In genomic region chr9:137620581-137620980, GRCh38 we compare ENCODE assay signal across 13 cellular contexts. TPM values are rescaled to one million over a fixed set of nuclear protein-coding genes. Genes with fewer than 3 reads are reported as not detected.
DNase-seq lines count a peak whose midpoint lies in the region; FAIRE-seq and TF ChIP-seq lines count a peak whose summit lies in the region.
"Had no signal": no experiment of that assay in that cellular context is flagged by ENCODE, and none has a peak within 500 bp of the region (broad histone marks: within the 10 kb centered on the region; RNA-seq: fewer than 3 reads in every experiment).

No MANE protein-coding gene starts in this region.

- H3K4me1 Mint-ChIP-seq in T-helper 2 cell treated with Interferon-gamma antibody and Interleukin-4, amounts not matched to agents 5 μg/mL and 100 μg/mL, for 36 hours (ENCODE audit: low read depth), result peaks cover 35% of the 10 kb centered on the region

- H3K4me3 ChIP-seq in endothelial cell of umbilical vein (replicated peaks in 1 of 3; ENCODE audit: insufficient read depth in 1 of 3, low read depth in 1 of 3, low read length in 3 of 3), result no peak overlapping the region
- H3K4me3 ChIP-seq in skeletal muscle satellite cell (ENCODE audit: low read length), result peak overlapping the region; percentile 74

- peak overlapping the region; percentile 14 for H3K4me3 Mint-ChIP-seq in T-helper 2 cell treated with Interferon-gamma antibody and Interleukin-4, amounts not matched to agents 5 μg/mL and 100 μg/mL, for 36 hours

- dilution Hi-C loops in endothelial cell of umbilical vein (cut with MboI; ENCODE audit: extremely low pct_ligation_motif_present, low sequenced_read_pairs), result no loop called here

- CTCF ChIA-PET in RWPE1 (lab: Yijun Ruan, JAX) (interaction anchor here (0.6 to 1.1 kb wide), 4 partner anchors 32 to 318 kb away, joined by 3 read pairs; no protein-coding TSS in a partner anchor), endothelial cell of umbilical vein (lab: Charles Lee) (interaction anchor here (0.6 to 1.0 kb wide), 2 partner anchors 43 to 45 kb away, joined by 3 read pairs; no protein-coding TSS in a partner anchor)

- no peaks in the 10 kb centered on the region for H4K20me1 ChIP-seq in endothelial cell of umbilical vein (replicated peaks; ENCODE audit: control insufficient read depth, extremely low read depth, insufficient read depth, low read length)

- H3K9me3 Mint-ChIP-seq in T-helper 2 cell treated with Interferon-gamma antibody and Interleukin-4, amounts not matched to agents 5 μg/mL and 100 μg/mL, for 36 hours, result no peaks in the 10 kb centered on the region

- H3K4me2 ChIP-seq in endothelial cell of umbilical vein (ENCODE audit: insufficient read depth, low read length) (no peak overlapping the region), skeletal muscle satellite cell (ENCODE audit: low read length) (peak overlapping the region; percentile 81)

- no peak for TF ChIP-seq CTCF in RWPE1 (conservative IDR thresholded peaks at IDR 0.05; ENCODE audit: low read depth)
- no peak for TF ChIP-seq CTCF in endothelial cell of umbilical vein (IDR thresholded peaks at IDR 0.05; ENCODE audit: extremely low read depth in 1 of 2, insufficient read depth in 1 of 2, low read depth in 1 of 2, low read length in 2 of 2)

- BruUV-seq in endothelial cell of umbilical vein (replicated peaks; lab: Mats Ljungman, UMichigan), result TSS peak; percentile 28

- peaks cover 22% of the 10 kb centered on the region for H3K4me1 ChIP-seq in endothelial cell of umbilical vein (ENCODE audit: control insufficient read depth, extremely low read depth, insufficient read depth, low read length)
- H3K4me1 ChIP-seq in skeletal muscle satellite cell (ENCODE audit: control insufficient read depth, insufficient read depth, low read length), result peaks cover 20% of the 10 kb centered on the region

- H3K27me3 ChIP-seq in endothelial cell of umbilical vein (ENCODE audit: control insufficient read depth in 2 of 2, insufficient read depth in 2 of 2, low read length in 2 of 2) (no peaks in the 10 kb centered on the region), skeletal muscle satellite cell (ENCODE audit: control insufficient read depth, insufficient read depth, low read length) (no peaks in the 10 kb centered on the region)
- H3K27me3 ChIP-seq: testis had no signal

- no peak for TF ChIP-seq POLR2A in endothelial cell of umbilical vein (IDR thresholded peaks at IDR 0.05; ENCODE audit: low read depth, low read length)

- H2AFZ ChIP-seq in endothelial cell of umbilical vein (ENCODE audit: low read depth, low read length), result no peak overlapping the region

- no peak for DNase-seq in T-helper 2 cell treated with Interferon-gamma antibody and Interleukin-4, amounts not matched to agents 5 μg/mL and 100 μg/mL, for 36 hours (ENCODE audit: low spot score)
- no peak for DNase-seq in T-helper 2 cell
- no peak for DNase-seq in RWPE1 (ENCODE audit: low spot score)
- no peak for DNase-seq in endothelial cell of umbilical vein (ENCODE audit: low read depth, low spot score)
- no peak for DNase-seq in NCI-H2029 (lab: John Stamatoyannopoulos, UW)
- DNase-seq in GM03348 (ENCODE audit: low spot score), result no peak
- no peak for DNase-seq in HT-29 (ENCODE audit: low spot score)
- DNase-seq: activated CD8-positive, alpha-beta memory T cell treated with anti-CD3 and anti-CD28 coated beads, Interleukin-2, amount 50 U/mL, for 4 hours; left cardiac atrium; NCI-H1694; testis had no signal

- no peak overlapping the region for H3K27ac Mint-ChIP-seq in T-helper 2 cell treated with Interferon-gamma antibody and Interleukin-4, amounts not matched to agents 5 μg/mL and 100 μg/mL, for 36 hours

- no peaks in the 10 kb centered on the region for H3K9me1 ChIP-seq in endothelial cell of umbilical vein (replicated peaks; ENCODE audit: control insufficient read depth, extremely low read depth, insufficient read depth, low read length)

- H3K9me3 ChIP-seq in endothelial cell of umbilical vein (replicated peaks; ENCODE audit: control insufficient read depth, insufficient read depth, low read length), result no peaks in the 10 kb centered on the region
- H3K9me3 ChIP-seq in skeletal muscle satellite cell (replicated peaks; ENCODE audit: low read length), result no peaks in the 10 kb centered on the region
- H3K9me3 ChIP-seq: testis had no signal

- H3K36me3 ChIP-seq in endothelial cell of umbilical vein (ENCODE audit: control insufficient read depth in 2 of 2, extremely low read depth in 1 of 2, insufficient read depth in 2 of 2, low read length in 2 of 2), result peaks cover 0 to 3% of the 10 kb centered on the region in 2 experiments
- peaks cover 14% of the 10 kb centered on the region for H3K36me3 ChIP-seq in skeletal muscle satellite cell (ENCODE audit: insufficient read depth, low read length)

- intact Hi-C loops in endothelial cell of umbilical vein (cut with micrococcal nuclease), result loop anchor here (5.0 kb wide), 1 partner anchor 52 kb away; no protein-coding TSS in a partner anchor

- H3K27ac ChIP-seq in RWPE1 (peak overlapping the region; percentile 55), endothelial cell of umbilical vein (ENCODE audit: insufficient read depth, low read depth, low read length) (no peak overlapping the region)

- no peaks in the 10 kb centered on the region for H3K27me3 Mint-ChIP-seq in T-helper 2 cell treated with Interferon-gamma antibody and Interleukin-4, amounts not matched to agents 5 μg/mL and 100 μg/mL, for 36 hours (ENCODE audit: low read depth)

- FAIRE-seq in endothelial cell of umbilical vein (lab: Jason Lieb, UNC), result no peak
- FAIRE-seq: A204.1 had no signal

- peaks cover 19% of the 10 kb centered on the region for H3K36me3 Mint-ChIP-seq in T-helper 2 cell treated with Interferon-gamma antibody and Interleukin-4, amounts not matched to agents 5 μg/mL and 100 μg/mL, for 36 hours (ENCODE audit: low read depth)

- H3K9ac ChIP-seq in endothelial cell of umbilical vein (replicated peaks; ENCODE audit: extremely low read depth, insufficient read depth, low read length) (no peak overlapping the region), skeletal muscle satellite cell (ENCODE audit: low read depth, low read length) (no peak overlapping the region)

- H3K79me2 ChIP-seq in endothelial cell of umbilical vein (ENCODE audit: control insufficient read depth, insufficient read depth, low read length), result peaks cover 78% of the 10 kb centered on the region

- POLR2A ChIA-PET in RWPE1 (lab: Yijun Ruan, JAX; ENCODE audit: low non-redundant PET), result interaction anchor here (2.5 kb wide), 1 partner anchor 15 kb away, joined by 10 read pairs; the partner anchor contains the start of gene ARRDC1
- POLR2A ChIA-PET in endothelial cell of umbilical vein (lab: Charles Lee), result no interaction called here

TF ChIP-seq in endothelial cell of umbilical vein, 7 proteins besides CTCF, POLR2A, EP300 and RAD21 (continues in another document):
- TF ChIP-seq EZH2 (IDR thresholded peaks at IDR 0.05; ENCODE audit: borderline replicate concordance, low read depth, low read length, severe bottlenecking) (no peak), GATA2 (IDR thresholded peaks at IDR 0.05; ENCODE audit: insufficient read depth, insufficient read length, low read depth, low read length) (no peak)

RNA-seq across cellular contexts. Expression of gene EHMT1, which starts 1.8 kb away (rescaled TPM):
- total RNA-seq in endothelial cell of umbilical vein, result 103 and 104 TPM in 2 replicates
- polyA plus RNA-seq in endothelial cell of umbilical vein, result 48.2 and 56.1 TPM in 2 replicates
- 37.3 and 47.0 TPM in 2 replicates for polyA plus RNA-seq in endothelial cell of umbilical vein (2011; cell fraction: cytosol; rRNA removed)
- 120 and 133 TPM in 2 replicates for polyA plus RNA-seq in endothelial cell of umbilical vein (2011; cell fraction: nucleus; rRNA removed)
- polyA plus RNA-seq in endothelial cell of umbilical vein (2012), result 45.3 and 50.9 TPM in 2 replicates
- polyA minus RNA-seq in endothelial cell of umbilical vein, result 88.5 and 92.5 TPM in 2 replicates
- polyA minus RNA-seq in endothelial cell of umbilical vein (2011; cell fraction: cytosol; rRNA and poly(A)+ RNA removed), result 114 TPM
- polyA minus RNA-seq in endothelial cell of umbilical vein (2011; cell fraction: nucleus; rRNA and poly(A)+ RNA removed), result 77.5 and 108 TPM in 2 replicates
- 31.0 and 35.7 TPM in 2 replicates for total RNA-seq in skeletal muscle satellite cell (2012; rRNA removed)
- 76.1 and 85.4 TPM in 2 replicates for total RNA-seq in HT-29 (2014; rRNA removed; shearing (Covaris generic))

RNA-seq across cellular contexts. Expression of gene ARRDC1, which starts 15.1 kb away (rescaled TPM):
- total RNA-seq in endothelial cell of umbilical vein, result 21.5 and 22.5 TPM in 2 replicates
- 51.0 and 64.3 TPM in 2 replicates for polyA plus RNA-seq in endothelial cell of umbilical vein
- polyA plus RNA-seq in endothelial cell of umbilical vein (2011; cell fraction: cytosol; rRNA removed), result 22.6 and 30.4 TPM in 2 replicates
- 130 and 153 TPM in 2 replicates for polyA plus RNA-seq in endothelial cell of umbilical vein (2011; cell fraction: nucleus; rRNA removed)
- 20.9 and 28.6 TPM in 2 replicates for polyA plus RNA-seq in endothelial cell of umbilical vein (2012)
- 24.6 and 25.7 TPM in 2 replicates for polyA minus RNA-seq in endothelial cell of umbilical vein
- polyA minus RNA-seq in endothelial cell of umbilical vein (2011; cell fraction: cytosol; rRNA and poly(A)+ RNA removed), result 48.2 TPM
- polyA minus RNA-seq in endothelial cell of umbilical vein (2011; cell fraction: nucleus; rRNA and poly(A)+ RNA removed), result 35.8 and 48.0 TPM in 2 replicates
- total RNA-seq in skeletal muscle satellite cell (2012; rRNA removed), result 13.9 and 19.2 TPM in 2 replicates
- 189 and 203 TPM in 2 replicates for total RNA-seq in HT-29 (2014; rRNA removed; shearing (Covaris generic))

RNA-seq across cellular contexts. Expression of gene ZMYND19, which starts 30.3 kb away (rescaled TPM):
- 32.6 and 35.4 TPM in 2 replicates for total RNA-seq in endothelial cell of umbilical vein
- polyA plus RNA-seq in endothelial cell of umbilical vein, result 22.3 and 22.8 TPM in 2 replicates
- 19.3 and 21.9 TPM in 2 replicates for polyA plus RNA-seq in endothelial cell of umbilical vein (2011; cell fraction: cytosol; rRNA removed)
- polyA plus RNA-seq in endothelial cell of umbilical vein (2011; cell fraction: nucleus; rRNA removed), result 42.1 and 43.3 TPM in 2 replicates
- polyA plus RNA-seq in endothelial cell of umbilical vein (2012), result 21.3 and 23.6 TPM in 2 replicates
- 8.6 and 10.9 TPM in 2 replicates for polyA minus RNA-seq in endothelial cell of umbilical vein
- polyA minus RNA-seq in endothelial cell of umbilical vein (2011; cell fraction: cytosol; rRNA and poly(A)+ RNA removed), result 42.3 TPM
- polyA minus RNA-seq in endothelial cell of umbilical vein (2011; cell fraction: nucleus; rRNA and poly(A)+ RNA removed), result 10.8 and 12.6 TPM in 2 replicates
- 18.5 and 23.6 TPM in 2 replicates for total RNA-seq in skeletal muscle satellite cell (2012; rRNA removed)
- total RNA-seq in HT-29 (2014; rRNA removed; shearing (Covaris generic)), result 75.9 and 78.4 TPM in 2 replicates

RNA-seq across cellular contexts. Expression of gene DPH7, which starts 41.9 kb away (rescaled TPM):
- 43.2 TPM in 2 replicates for total RNA-seq in endothelial cell of umbilical vein
- polyA plus RNA-seq in endothelial cell of umbilical vein, result 40.8 and 41.8 TPM in 2 replicates
- 29.5 and 37.5 TPM in 2 replicates for polyA plus RNA-seq in endothelial cell of umbilical vein (2011; cell fraction: cytosol; rRNA removed)
- polyA plus RNA-seq in endothelial cell of umbilical vein (2011; cell fraction: nucleus; rRNA removed), result 144 and 146 TPM in 2 replicates
- 23.9 and 26.7 TPM in 2 replicates for polyA plus RNA-seq in endothelial cell of umbilical vein (2012)
- polyA minus RNA-seq in endothelial cell of umbilical vein, result 25.6 and 26.6 TPM in 2 replicates
- polyA minus RNA-seq in endothelial cell of umbilical vein (2011; cell fraction: cytosol; rRNA and poly(A)+ RNA removed), result 18.8 TPM
- 25.6 and 29.5 TPM in 2 replicates for polyA minus RNA-seq in endothelial cell of umbilical vein (2011; cell fraction: nucleus; rRNA and poly(A)+ RNA removed)
- 19.2 and 24.8 TPM in 2 replicates for total RNA-seq in skeletal muscle satellite cell (2012; rRNA removed)
- total RNA-seq in HT-29 (2014; rRNA removed; shearing (Covaris generic)), result 52.5 and 54.5 TPM in 2 replicates
